ENCODE assay signal across 13 cellular contexts in the genomic region with DNA sequence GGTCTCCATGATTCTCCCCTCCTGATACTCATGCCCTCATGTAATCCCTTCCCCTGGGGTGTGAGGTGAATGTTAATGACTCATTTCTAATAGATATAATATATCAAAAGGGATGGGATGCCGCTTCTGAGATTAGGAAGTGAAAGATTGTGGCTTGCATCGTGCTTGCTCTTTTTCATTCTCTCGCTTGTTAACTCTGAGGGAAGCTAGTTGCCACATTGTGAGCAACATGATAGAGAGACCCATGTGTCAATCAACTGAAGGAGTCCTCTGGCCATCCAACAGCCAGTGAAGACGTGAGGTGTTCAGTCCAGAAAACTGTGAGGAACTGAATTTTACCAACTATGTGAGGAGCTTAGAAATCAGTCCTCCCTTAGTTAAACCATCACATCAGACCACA. TPM values are rescaled to one million over a fixed set of nuclear protein-coding genes. Genes with fewer than 3 reads are reported as not detected.
A peak's percentile ranks its signal among the peaks of the same experiment; 100 is the strongest.
DNase-seq lines count a peak whose midpoint lies in the region; ATAC-seq, FAIRE-seq and TF ChIP-seq lines count a peak whose summit lies in the region.
"Had no signal": no experiment of that assay in that cellular context is flagged by ENCODE, and none has a peak within 500 bp of the region (broad histone marks: within the 10 kb centered on the region; RNA-seq: fewer than 3 reads in every experiment).

No MANE protein-coding gene starts in this region.

- no TSS peak for BruUV-seq in GM12878 (replicated peaks; lab: Mats Ljungman, UMichigan)

- SMC1A ChIA-PET in GM12878 (lab: Charles Lee; ENCODE audit: uncharacterized antibody, unreplicated experiment) = interaction anchor here (1.0 to 1.2 kb wide), 3 partner anchors 12 to 116 kb away, joined by 3 to 4 read pairs (median 3); no protein-coding TSS in a partner anchor

- TF ChIP-seq POLR2A in GM12878 (IDR thresholded peaks at IDR 0.05; ENCODE audit: low read depth, low read length) (no peak), thyroid gland (IDR thresholded peaks at IDR 0.05) (no peak)

- in situ Hi-C loops in GM12878 (cut with MboI) = no loop called here

- intact Hi-C loops in GM12878 (cut with micrococcal nuclease; ENCODE audit: unreplicated experiment) = no loop called here
- intact Hi-C loops in thyroid gland (cut with DNase I) = no loop called here

- no peak overlapping the region for H3K27ac ChIP-seq in GM12878 (ENCODE audit: control insufficient read depth, insufficient read depth)
- no peak overlapping the region for H3K27ac ChIP-seq in thyroid gland
- H3K27ac ChIP-seq: SK-N-MC had no signal

- no peak overlapping the region for H3K4me2 ChIP-seq in GM12878 (ENCODE audit: control insufficient read depth, insufficient read depth)

- no peaks in the 10 kb centered on the region for H3K79me2 ChIP-seq in GM12878 (ENCODE audit: control insufficient read depth, insufficient read depth, low read length)

- H3K4me3 ChIP-seq in GM12878 (no peak overlapping the region), thyroid gland (replicated peaks in 1 of 3) (no peak overlapping the region)
- H3K4me3 ChIP-seq: SK-N-MC had no signal

- no peaks in the 10 kb centered on the region; the same call in 2 of the 3 replicates for H3K9me3 ChIP-seq in GM12878 (replicated peaks; ENCODE audit: control insufficient read depth, insufficient read depth, low read length)
- H3K9me3 ChIP-seq in thyroid gland = no peaks in the 10 kb centered on the region

- TF ChIP-seq CTCF in GM12878 (IDR thresholded peaks at IDR 0.05 in 2 of 3, conservative IDR thresholded peaks at IDR 0.05 in 1 of 3; ENCODE audit: control insufficient read depth in 2 of 3, extremely low read depth in 1 of 3, insufficient read depth in 1 of 3, low read depth in 3 of 3, low read length in 3 of 3) (no peak), thyroid gland (IDR thresholded peaks at IDR 0.05) (no peak)

- H3K27me3 ChIP-seq in GM12878 (replicated peaks in 1 of 2; ENCODE audit: control insufficient read depth in 2 of 2, insufficient read depth in 2 of 2, low read length in 1 of 2) (no peaks in the 10 kb centered on the region; a peak in 2 of 4 replicates), thyroid gland (no peaks in the 10 kb centered on the region)

- H4K20me1 ChIP-seq in GM12878 (ENCODE audit: control insufficient read depth, insufficient read depth) = no peaks in the 10 kb centered on the region

- DNase-seq in GM12878 (ENCODE audit: low read depth, low spot score) (peak; percentile 25), GM19239 (ENCODE audit: insufficient read length, low spot score) (no peak), thyroid gland (no peak), DMS53 (lab: John Stamatoyannopoulos, UW) (no peak)
- DNase-seq: activated naive CD4-positive, alpha-beta T cell treated with anti-CD3 and anti-CD28 coated beads, Interleukin-2, amount 10 ng/mL, durations not matched to agents 7 days and 5 days; NCI-H526 treated with DMSO at 0.1 percent for 48 hours had no signal

- no peak for TF ChIP-seq RAD21 in GM12878 (IDR thresholded peaks at IDR 0.05; ENCODE audit: insufficient read depth, low read depth, low read length)

- no peak for TF ChIP-seq EP300 in GM12878 (IDR thresholded peaks at IDR 0.05; ENCODE audit: borderline replicate concordance in 1 of 2, control insufficient read depth in 1 of 2, low read depth in 2 of 2, low read length in 2 of 2)

- CTCF ChIA-PET in GM12878 (lab: Yijun Ruan, JAX) = interaction anchor here (0.8 to 1.9 kb wide), 2 partner anchors 36 to 83 kb away, joined by 3 to 5 read pairs; no protein-coding TSS in a partner anchor

- ATAC-seq in GM18907 (IDR thresholded peaks at IDR 0.05; ENCODE audit: unreplicated experiment) (peak; percentile 95), GM21528 (IDR thresholded peaks at IDR 0.05; ENCODE audit: low FRiP score, unreplicated experiment) (peak; percentile 89), HG03066 (IDR thresholded peaks at IDR 0.05; ENCODE audit: low read depth, unreplicated experiment) (peak; percentile 89), GM12878 (peak; percentile 94)
- ATAC-seq: sciatic nerve had no signal

- H2AFZ ChIP-seq in GM12878 (ENCODE audit: control insufficient read depth, low read depth, low read length) = no peak overlapping the region

- WGBS in GM12878 (ENCODE audit: insufficient coverage, insufficient replicate concordance, low lambda C conversion rate, missing lambda C conversion rate) = 0% methylated on average over 4 of the region's 4 CpGs
- WGBS in thyroid gland, 2 donors = 84 to 85% methylated on average over 4 of the region's 4 CpGs

- RAD21 ChIA-PET in GM12878 (lab: Charles Lee; ENCODE audit: unreplicated experiment) = no interaction called here

- no peak overlapping the region for H3K9ac ChIP-seq in GM12878 (ENCODE audit: control insufficient read depth, insufficient read depth, low read length)

- POLR2A ChIA-PET in GM12878 (lab: Charles Lee) = no interaction called here

- no peak for FAIRE-seq in GM12878 (lab: Jason Lieb, UNC)
- no peak for FAIRE-seq in GM19239 (lab: Jason Lieb, UNC)
- FAIRE-seq: urothelium cell line had no signal

- H3K4me1 ChIP-seq in GM12878 (ENCODE audit: control insufficient read depth, insufficient read depth, low read length) = peaks cover 11% of the 10 kb centered on the region
- peaks cover under 1 to 2% of the 10 kb centered on the region in 2 donors for H3K4me1 ChIP-seq in thyroid gland

- no peaks in the 10 kb centered on the region for H3K36me3 ChIP-seq in GM12878 (ENCODE audit: control insufficient read depth in 2 of 2, insufficient read depth in 2 of 2, low read length in 1 of 2)
- no peaks in the 10 kb centered on the region for H3K36me3 ChIP-seq in thyroid gland

TF ChIP-seq in GM12878, 131 proteins besides CTCF, POLR2A, EP300 and RAD21 (continues in another document):
- TF ChIP-seq ZBED1 (IDR thresholded peaks at IDR 0.05; ENCODE audit: borderline replicate concordance) (no peak), MYB (IDR thresholded peaks at IDR 0.05; ENCODE audit: borderline replicate concordance, low read depth, low read length) (no peak), ZNF217 (IDR thresholded peaks at IDR 0.05) (no peak)
- TF ChIP-seq, protein P1, sequence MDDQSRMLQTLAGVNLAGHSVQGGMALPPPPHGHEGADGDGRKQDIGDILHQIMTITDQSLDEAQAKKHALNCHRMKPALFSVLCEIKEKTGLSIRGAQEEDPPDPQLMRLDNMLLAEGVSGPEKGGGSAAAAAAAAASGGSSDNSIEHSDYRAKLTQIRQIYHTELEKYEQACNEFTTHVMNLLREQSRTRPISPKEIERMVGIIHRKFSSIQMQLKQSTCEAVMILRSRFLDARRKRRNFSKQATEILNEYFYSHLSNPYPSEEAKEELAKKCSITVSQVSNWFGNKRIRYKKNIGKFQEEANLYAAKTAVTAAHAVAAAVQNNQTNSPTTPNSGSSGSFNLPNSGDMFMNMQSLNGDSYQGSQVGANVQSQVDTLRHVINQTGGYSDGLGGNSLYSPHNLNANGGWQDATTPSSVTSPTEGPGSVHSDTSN (IDR thresholded peaks at IDR 0.05; ENCODE audit: insufficient replicate concordance, low read depth, low read length) = peak; percentile 88
- TF ChIP-seq, protein P2, sequence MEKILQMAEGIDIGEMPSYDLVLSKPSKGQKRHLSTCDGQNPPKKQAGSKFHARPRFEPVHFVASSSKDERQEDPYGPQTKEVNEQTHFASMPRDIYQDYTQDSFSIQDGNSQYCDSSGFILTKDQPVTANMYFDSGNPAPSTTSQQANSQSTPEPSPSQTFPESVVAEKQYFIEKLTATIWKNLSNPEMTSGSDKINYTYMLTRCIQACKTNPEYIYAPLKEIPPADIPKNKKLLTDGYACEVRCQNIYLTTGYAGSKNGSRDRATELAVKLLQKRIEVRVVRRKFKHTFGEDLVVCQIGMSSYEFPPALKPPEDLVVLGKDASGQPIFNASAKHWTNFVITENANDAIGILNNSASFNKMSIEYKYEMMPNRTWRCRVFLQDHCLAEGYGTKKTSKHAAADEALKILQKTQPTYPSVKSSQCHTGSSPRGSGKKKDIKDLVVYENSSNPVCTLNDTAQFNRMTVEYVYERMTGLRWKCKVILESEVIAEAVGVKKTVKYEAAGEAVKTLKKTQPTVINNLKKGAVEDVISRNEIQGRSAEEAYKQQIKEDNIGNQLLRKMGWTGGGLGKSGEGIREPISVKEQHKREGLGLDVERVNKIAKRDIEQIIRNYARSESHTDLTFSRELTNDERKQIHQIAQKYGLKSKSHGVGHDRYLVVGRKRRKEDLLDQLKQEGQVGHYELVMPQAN (conservative IDR thresholded peaks at IDR 0.05) = no peak

RNA-seq across cellular contexts. Expression of a gene that starts 28.9 kb away (rescaled TPM):
- not detected in 2 replicates for total RNA-seq in GM12878 (2013; cell fraction: nucleolus; rRNA removed)
- total RNA-seq in GM12878 (2014; rRNA removed) = not detected in 2 replicates
- not detected in 2 replicates for total RNA-seq in GM12878 (2014; rRNA removed; fragmentation: Illumina TruSeq; extraction: Trizol)
- not detected in 2 replicates for total RNA-seq in GM12878 (2021)
- polyA plus RNA-seq in GM12878 (2011; ENCODE audit: low read depth) = not detected
- not detected in 2 replicates for polyA plus RNA-seq in GM12878 (2011; rRNA removed)
- not detected in 2 replicates for polyA plus RNA-seq in GM12878 (2011; cell fraction: cytosol; rRNA removed)
- not detected in 2 replicates for polyA plus RNA-seq in GM12878 (2011; cell fraction: nucleus; rRNA removed)
- polyA plus RNA-seq in GM12878 (2012) = not detected in 2 replicates
- not detected in 2 replicates for polyA plus RNA-seq in GM12878 (2014; fragmentation: Illumina TruSeq; extraction: Trizol)
- not detected for polyA plus RNA-seq in GM12878 (2014; fragmentation: Nextera tagmentation; extraction: Ambion mirVana)
- not detected in 2 replicates for polyA plus RNA-seq in GM12878 (2014; rRNA removed)
- not detected for polyA plus RNA-seq in GM12878 (2016; fragmentation: Nextera tagmentation; extraction: Ambion mirVana)
- polyA minus RNA-seq in GM12878 (2011; rRNA and poly(A)+ RNA removed) = not detected in 2 replicates
- polyA minus RNA-seq in GM12878 (2011; cell fraction: cytosol; rRNA and poly(A)+ RNA removed) = not detected in 2 replicates
- polyA minus RNA-seq in GM12878 (2011; cell fraction: nucleus; rRNA and poly(A)+ RNA removed) = not detected in 2 replicates
- not detected for total RNA-seq in thyroid gland
- total RNA-seq: fibroblast of lung, sciatic nerve had no signal
- polyA plus RNA-seq: fibroblast of lung had no signal

RNA-seq across cellular contexts. Expression of a gene that starts 29.6 kb away (rescaled TPM):
- not detected in 2 replicates for total RNA-seq in GM12878 (2013; cell fraction: nucleolus; rRNA removed)
- not detected in 2 replicates for total RNA-seq in GM12878 (2014; rRNA removed)
- total RNA-seq in GM12878 (2014; rRNA removed; fragmentation: Illumina TruSeq; extraction: Trizol) = not detected in 2 replicates
- total RNA-seq in GM12878 (2021) = not detected in 2 replicates
- 0.10 TPM for polyA plus RNA-seq in GM12878 (2011; ENCODE audit: low read depth)
- not detected in 2 replicates for polyA plus RNA-seq in GM12878 (2011; rRNA removed)
- polyA plus RNA-seq in GM12878 (2011; cell fraction: cytosol; rRNA removed) = not detected in 2 replicates
- not detected in 2 replicates for polyA plus RNA-seq in GM12878 (2011; cell fraction: nucleus; rRNA removed)
- polyA plus RNA-seq in GM12878 (2012) = not detected in 2 replicates
- polyA plus RNA-seq in GM12878 (2014; fragmentation: Illumina TruSeq; extraction: Trizol) = not detected in 2 replicates
- polyA plus RNA-seq in GM12878 (2014; fragmentation: Nextera tagmentation; extraction: Ambion mirVana) = not detected
- polyA plus RNA-seq in GM12878 (2014; rRNA removed) = not detected in 2 replicates
- polyA plus RNA-seq in GM12878 (2016; fragmentation: Nextera tagmentation; extraction: Ambion mirVana) = not detected
- polyA minus RNA-seq in GM12878 (2011; rRNA and poly(A)+ RNA removed) = not detected in 2 replicates
- polyA minus RNA-seq in GM12878 (2011; cell fraction: cytosol; rRNA and poly(A)+ RNA removed) = not detected in 2 replicates
- not detected in 2 replicates for polyA minus RNA-seq in GM12878 (2011; cell fraction: nucleus; rRNA and poly(A)+ RNA removed)
- total RNA-seq in thyroid gland = not detected
- total RNA-seq: fibroblast of lung, sciatic nerve had no signal
- polyA plus RNA-seq: fibroblast of lung had no signal
